1 cellular context compared by ENCODE assay signal in genomic region chr10:80772596-80772995, GRCh38.
A peak's percentile ranks its signal among the peaks of the same experiment; 100 is the strongest.
TF ChIP-seq lines count a peak whose summit lies in the region.

No MANE protein-coding gene starts in this region.

TF ChIP-seq in K562, 482 proteins besides CTCF, POLR2A, EP300 and RAD21 (continued from another document and continues in another):
- no peak for TF ChIP-seq RERE (CRISPR knock-in tag; IDR thresholded peaks at IDR 0.05; ENCODE audit: borderline replicate concordance)
- TF ChIP-seq SMARCE1 (IDR thresholded peaks at IDR 0.05): peak; percentile 78
- TF ChIP-seq FOXO4 (CRISPR knock-in tag; IDR thresholded peaks at IDR 0.05): no peak
- no peak; the same call in none of the 2 replicates for TF ChIP-seq RUNX1 (IDR thresholded peaks at IDR 0.05; ENCODE audit: low read depth)
- no peak for TF ChIP-seq HOMEZ (CRISPR knock-in tag; IDR thresholded peaks at IDR 0.05)
- TF ChIP-seq RNF219 (CRISPR knock-in tag; IDR thresholded peaks at IDR 0.05): no peak
- TF ChIP-seq HMG20B (CRISPR knock-in tag; IDR thresholded peaks at IDR 0.05): no peak
- peak; percentile 57; the same call in 1 of the 2 replicates for TF ChIP-seq LEF1 (IDR thresholded peaks at IDR 0.05)
- TF ChIP-seq SRSF7 (optimal IDR thresholded peaks at IDR 0.05; ENCODE audit: low read depth, low read length): no peak
- TF ChIP-seq PKNOX1 (IDR thresholded peaks at IDR 0.05): no peak
- TF ChIP-seq IFI16 (CRISPR knock-in tag; IDR thresholded peaks at IDR 0.05): no peak
- TF ChIP-seq ZNF121 (CRISPR knock-in tag; conservative IDR thresholded peaks at IDR 0.05): no peak
- TF ChIP-seq KDM1A (IDR thresholded peaks at IDR 0.05): peak; percentile 7 to 8; a peak in 2 of 4 replicates
- TF ChIP-seq HES1 (IDR thresholded peaks at IDR 0.05; ENCODE audit: low read depth): peak; percentile 82
- TF ChIP-seq TAF15 (IDR thresholded peaks at IDR 0.05; ENCODE audit: low read depth, low read length): no peak
- no peak for TF ChIP-seq ZSCAN29 (IDR thresholded peaks at IDR 0.05)
- no peak for TF ChIP-seq ELK1 (CRISPR knock-in tag; IDR thresholded peaks at IDR 0.05)
- TF ChIP-seq HMBOX1 (IDR thresholded peaks at IDR 0.05): peak; percentile 50; the same call in 1 of the 2 replicates
- no peak for TF ChIP-seq ZKSCAN1 (IDR thresholded peaks at IDR 0.05; ENCODE audit: low read depth, low read length)
- peak; percentile 70 for TF ChIP-seq CBFA2T3 (IDR thresholded peaks at IDR 0.05)
- 0 out of 2 replicates have a peak, but pooled peaks have one; percentile 12 for TF ChIP-seq ZEB2 (IDR thresholded peaks at IDR 0.05)
- peak; percentile 58 for TF ChIP-seq NCOR1 (IDR thresholded peaks at IDR 0.05)
- 0 out of 2 replicates have a peak, but pooled peaks have one; percentile 16 for TF ChIP-seq MTA3 (IDR thresholded peaks at IDR 0.05; ENCODE audit: borderline replicate concordance)
- TF ChIP-seq ZNF717 (CRISPR knock-in tag; IDR thresholded peaks at IDR 0.05): no peak
- TF ChIP-seq FOXK2 (conservative IDR thresholded peaks at IDR 0.05 in 1 of 2, IDR thresholded peaks at IDR 0.05 in 1 of 2; ENCODE audit: low read depth in 2 of 2): no peak
- peak; percentile 57 for TF ChIP-seq ZNF316 (IDR thresholded peaks at IDR 0.05)
- peak; percentile 50 for TF ChIP-seq CCNT2 (IDR thresholded peaks at IDR 0.05; ENCODE audit: borderline replicate concordance, extremely low read depth, insufficient read length, low read depth, low read length)
- TF ChIP-seq REST (CRISPR knock-in tag; IDR thresholded peaks at IDR 0.05; ENCODE audit: low read depth): no peak
- TF ChIP-seq ARID3A (IDR thresholded peaks at IDR 0.05; ENCODE audit: borderline replicate concordance, low read depth, low read length): no peak
- peak; percentile 50; the same call in 1 of the 2 replicates for TF ChIP-seq ZBTB7A (IDR thresholded peaks at IDR 0.05; ENCODE audit: borderline replicate concordance, control insufficient read depth, low read depth, low read length)
- no peak for TF ChIP-seq SMC3 (conservative IDR thresholded peaks at IDR 0.05; ENCODE audit: insufficient read depth, low read depth, low read length)
- TF ChIP-seq ATF7 (IDR thresholded peaks at IDR 0.05): no peak
- no peak for TF ChIP-seq FIP1L1 (IDR thresholded peaks at IDR 0.05; ENCODE audit: low read depth, low read length, poor library complexity, severe bottlenecking)
- TF ChIP-seq MITF (IDR thresholded peaks at IDR 0.05): no peak
- TF ChIP-seq PTBP1 (IDR thresholded peaks at IDR 0.05; ENCODE audit: low read depth, low read length): no peak
